In genomic region chr14:68775614-68776126, GRCh38 we compare ENCODE assay signal across 17 cellular contexts. TPM values are rescaled to one million over a fixed set of nuclear protein-coding genes. Genes with fewer than 3 reads are reported as not detected.
DNase-seq lines count a peak whose midpoint lies in the region; ATAC-seq, FAIRE-seq and TF ChIP-seq lines count a peak whose summit lies in the region.
"Had no signal": no experiment of that assay in that cellular context is flagged by ENCODE, and none has a peak within 500 bp of the region (broad histone marks: within the 10 kb centered on the region; RNA-seq: fewer than 3 reads in every experiment).

No MANE protein-coding gene starts in this region.

- H3K4me1 ChIP-seq in H9 (ENCODE audit: insufficient read depth, low read length) (no peaks in the 10 kb centered on the region), GM12878 (ENCODE audit: control insufficient read depth, insufficient read depth, low read length) (no peaks in the 10 kb centered on the region; the same call in 1 of the 2 replicates), psoas muscle (peaks cover 22% of the 10 kb centered on the region)

- H3K9me3 ChIP-seq in H9 (ENCODE audit: control insufficient read depth, low read depth, low read length) (no peaks in the 10 kb centered on the region), GM12878 (replicated peaks; ENCODE audit: control insufficient read depth, insufficient read depth, low read length) (peaks cover 2% of the 10 kb centered on the region; the same call in 1 of the 3 replicates), psoas muscle (peaks cover 2% of the 10 kb centered on the region)
- H3K9me3 ChIP-seq: gastrocnemius medialis, neutrophil, Peyer's patch had no signal

- BruUV-seq in GM12878 (replicated peaks; lab: Mats Ljungman, UMichigan): no TSS peak

- H4K5ac ChIP-seq in H9 (ENCODE audit: insufficient read length, low read depth, low read length): no peak overlapping the region

- H3K9ac ChIP-seq in H9 (ENCODE audit: extremely low read depth, insufficient read length, low read length) (no peak overlapping the region), GM12878 (ENCODE audit: control insufficient read depth, insufficient read depth, low read length) (no peak overlapping the region)

- no peak for TF ChIP-seq POLR2A in GM12878 (IDR thresholded peaks at IDR 0.05; ENCODE audit: low read depth, low read length)

- H3K4me3 Mint-ChIP-seq in H9: no peak overlapping the region
- H3K4me3 Mint-ChIP-seq in naive thymus-derived CD8-positive, alpha-beta T cell: peak overlapping the region in 1 of 10 donors; percentile 26

- H3K79me1 ChIP-seq in H9 (ENCODE audit: insufficient read depth, low read depth, low read length, poor library complexity, severe bottlenecking): no peaks in the 10 kb centered on the region

- H3K4ac ChIP-seq in H9 (ENCODE audit: low read depth, low read length): no peak overlapping the region

- H3K23me2 ChIP-seq in H9 (ENCODE audit: insufficient read length, low read depth, low read length, poor library complexity, severe bottlenecking): no peaks in the 10 kb centered on the region

- no peak overlapping the region for H4K8ac ChIP-seq in H9 (replicated peaks; ENCODE audit: insufficient read length, low read depth, low read length)

- H4K91ac ChIP-seq in H9 (ENCODE audit: insufficient read length, low read depth, low read length): no peak overlapping the region

- TF ChIP-seq CTCF in H9 (conservative IDR thresholded peaks at IDR 0.05): peak; percentile 61
- TF ChIP-seq CTCF in GM12878 (IDR thresholded peaks at IDR 0.05 in 2 of 3, conservative IDR thresholded peaks at IDR 0.05 in 1 of 3; ENCODE audit: control insufficient read depth in 2 of 3, extremely low read depth in 1 of 3, insufficient read depth in 1 of 3, low read depth in 3 of 3, low read length in 3 of 3): peak in 1 of 3 experiments; percentile 40; a peak in 2 of 6 replicates
- no peak for TF ChIP-seq CTCF in psoas muscle (IDR thresholded peaks at IDR 0.05)

- no peak overlapping the region for H3K27ac Mint-ChIP-seq in H9
- H3K27ac Mint-ChIP-seq in naive thymus-derived CD8-positive, alpha-beta T cell: peak overlapping the region in 4 of 10 donors; percentile 23 to 74 (median 46)

- no peak overlapping the region for H2AK5ac ChIP-seq in H9 (ENCODE audit: insufficient read length, low read length)

- H2BK15ac ChIP-seq in H9 (ENCODE audit: low read depth, low read length): no peak overlapping the region

- no peak overlapping the region for H2BK120ac ChIP-seq in H9 (ENCODE audit: low read depth, low read length, poor library complexity, severe bottlenecking)

- POLR2A ChIA-PET in GM12878 (lab: Charles Lee): no interaction called here
- POLR2A ChIA-PET in naive thymus-derived CD8-positive, alpha-beta T cell (lab: Charles Lee): interaction anchor here (0.5 to 6.6 kb wide), 4 partner anchors 13 to 1016 kb away, joined by 3 to 91 read pairs (median 4); partner anchors contain the start of gene ZFP36L1

- FAIRE-seq in GM12878 (lab: Jason Lieb, UNC): no peak
- FAIRE-seq: H54 had no signal

- H2AFZ ChIP-seq in H9 (ENCODE audit: low read length): no peak overlapping the region
- no peak overlapping the region for H2AFZ ChIP-seq in GM12878 (ENCODE audit: control insufficient read depth, low read depth, low read length)

- H4K20me1 ChIP-seq in H9 (ENCODE audit: control insufficient read depth, insufficient read depth, insufficient read length): no peaks in the 10 kb centered on the region
- no peaks in the 10 kb centered on the region for H4K20me1 ChIP-seq in GM12878 (ENCODE audit: control insufficient read depth, insufficient read depth)

- H3K36me3 ChIP-seq in GM12878 (ENCODE audit: control insufficient read depth in 2 of 2, insufficient read depth in 2 of 2, low read length in 1 of 2) (no peaks in the 10 kb centered on the region), psoas muscle (ENCODE audit: insufficient read depth in 1 of 2, low read depth in 1 of 2) (no peaks in the 10 kb centered on the region)
- H3K36me3 ChIP-seq: gastrocnemius medialis, neutrophil, Peyer's patch had no signal

- H3K79me2 ChIP-seq in H9 (ENCODE audit: insufficient read depth, low read length): no peaks in the 10 kb centered on the region
- H3K79me2 ChIP-seq in GM12878 (ENCODE audit: control insufficient read depth, insufficient read depth, low read length): no peaks in the 10 kb centered on the region

- no peak overlapping the region for H2BK20ac ChIP-seq in H9 (ENCODE audit: low read depth, low read length, poor library complexity, severe bottlenecking)

- DNase-seq in SIG-M5 treated with dmso at 0.1 percent for 504 hours (lab: John Stamatoyannopoulos, UW; ENCODE audit: unreplicated experiment) (peak; percentile 12), SIG-M5 (lab: John Stamatoyannopoulos, UW) (no peak), H9 (no peak), GM12878 (ENCODE audit: low read depth, low spot score) (no peak), psoas muscle (peak in 1 of 2 donors; percentile 40), GDM1 (lab: John Stamatoyannopoulos, UW) (no peak)
- DNase-seq in naive thymus-derived CD8-positive, alpha-beta T cell: no peak
- DNase-seq: activated effector memory CD4-positive, alpha-beta T cell treated with anti-CD3 and anti-CD28 coated beads, Interleukin-2, amount 50 U/mL, for 16 hours; cortex of kidney; EL; left cardiac atrium; NCI-H2171 had no signal

- H2BK5ac ChIP-seq in H9 (ENCODE audit: insufficient read length, low read length): no peak overlapping the region

- in situ Hi-C loops in GM12878 (cut with MboI): no loop called here

- peaks cover 4% of the 10 kb centered on the region for H3K27me3 Mint-ChIP-seq in H9 (ENCODE audit: low read depth)
- no peaks in the 10 kb centered on the region for H3K27me3 Mint-ChIP-seq in naive thymus-derived CD8-positive, alpha-beta T cell

- no peak for TF ChIP-seq EP300 in GM12878 (IDR thresholded peaks at IDR 0.05; ENCODE audit: borderline replicate concordance in 1 of 2, control insufficient read depth in 1 of 2, low read depth in 2 of 2, low read length in 2 of 2)

- H3K9me3 Mint-ChIP-seq in H9: no peaks in the 10 kb centered on the region
- peaks cover 0 to 4% (median 0%) of the 10 kb centered on the region in 9 donors for H3K9me3 Mint-ChIP-seq in naive thymus-derived CD8-positive, alpha-beta T cell

- WGBS in H9 (ENCODE audit: extremely low coverage, insufficient read length, low lambda C conversion rate): no CpG with 5 or more reads among the region's 6 CpGs
- 64% methylated on average over 6 of the region's 6 CpGs for WGBS in GM12878 (ENCODE audit: insufficient coverage, insufficient replicate concordance, low lambda C conversion rate, missing lambda C conversion rate)
- WGBS in psoas muscle, 3 donors: 80 to 88% (median 85%) methylated on average over 6 of the region's 6 CpGs

- H3K56ac ChIP-seq in H9 (ENCODE audit: insufficient read length, low read depth, low read length): no peak overlapping the region

- no peak; the same call in 2 of the 3 replicates for ATAC-seq in GM12878
- ATAC-seq in psoas muscle: no peak
- ATAC-seq in naive thymus-derived CD8-positive, alpha-beta T cell: no peak
- ATAC-seq in GM18520 (IDR thresholded peaks at IDR 0.05; ENCODE audit: unreplicated experiment): no peak

- H3K36me3 Mint-ChIP-seq in H9 (ENCODE audit: insufficient read depth in 1 of 3, low read depth in 3 of 3): no peaks in the 10 kb centered on the region; a peak in 1 of 7 replicates
- H3K36me3 Mint-ChIP-seq in naive thymus-derived CD8-positive, alpha-beta T cell: no peaks in the 10 kb centered on the region

- RAD21 ChIA-PET in GM12878 (lab: Charles Lee; ENCODE audit: unreplicated experiment): no interaction called here

- H3K27me3 ChIP-seq in H9 (ENCODE audit: insufficient read depth, low read length) (no peaks in the 10 kb centered on the region), GM12878 (replicated peaks in 1 of 2; ENCODE audit: control insufficient read depth in 2 of 2, insufficient read depth in 2 of 2, low read length in 1 of 2) (no peaks in the 10 kb centered on the region), psoas muscle (ENCODE audit: insufficient read depth in 3 of 3, low read length in 2 of 3) (no peaks in the 10 kb centered on the region)
- H3K27me3 ChIP-seq: gastrocnemius medialis, Peyer's patch had no signal

- intact Hi-C loops in GM12878 (cut with micrococcal nuclease; ENCODE audit: unreplicated experiment) (no loop called here), psoas muscle (cut with DNase I) (no loop called here)

- H3K14ac ChIP-seq in H9 (ENCODE audit: insufficient read depth, low read length): no peak overlapping the region

- H3K4me3 ChIP-seq in GM12878 (no peak overlapping the region), psoas muscle (no peak overlapping the region)
- H3K4me3 ChIP-seq: gastrocnemius medialis, Peyer's patch had no signal

- H3K27ac ChIP-seq in H9 (ENCODE audit: insufficient read length, low read depth, low read length) (no peak overlapping the region), GM12878 (ENCODE audit: control insufficient read depth, insufficient read depth) (no peak overlapping the region), psoas muscle (peak overlapping the region; percentile 32)
- H3K27ac ChIP-seq: neutrophil, Peyer's patch had no signal

- H3K18ac ChIP-seq in H9 (ENCODE audit: insufficient read length, low read depth, low read length): no peak overlapping the region

- no peak overlapping the region for H3T11ph ChIP-seq in H9 (ENCODE audit: low read length)

- SMC1A ChIA-PET in GM12878 (lab: Charles Lee; ENCODE audit: uncharacterized antibody, unreplicated experiment): interaction anchor here (1.2 to 1.5 kb wide), 3 partner anchors 12 to 81 kb away, joined by 3 to 6 read pairs (median 3); no protein-coding TSS in a partner anchor

- 0 out of 2 replicates have a peak, but pooled peaks have one; percentile 3 for TF ChIP-seq RAD21 in GM12878 (IDR thresholded peaks at IDR 0.05; ENCODE audit: insufficient read depth, low read depth, low read length)

- no peak overlapping the region for H2BK12ac ChIP-seq in H9 (ENCODE audit: insufficient read length, low read depth, low read length)

- peaks cover 8 to 20% of the 10 kb centered on the region in 2 experiments for H3K4me1 Mint-ChIP-seq in H9
- H3K4me1 Mint-ChIP-seq in naive thymus-derived CD8-positive, alpha-beta T cell: peaks cover 46 to 81% (median 72%) of the 10 kb centered on the region in 4 donors

- H3K23ac ChIP-seq in H9 (ENCODE audit: insufficient read length, low read depth, low read length): no peak overlapping the region

- CTCF ChIA-PET in GM12878 (lab: Yijun Ruan, JAX): interaction anchor here (0.7 to 3.0 kb wide), 5 partner anchors 13 to 527 kb away, joined by 3 to 7 read pairs (median 4); no protein-coding TSS in a partner anchor

- H3K4me2 ChIP-seq in H9 (ENCODE audit: insufficient read depth, insufficient read length, low read length) (no peak overlapping the region), GM12878 (ENCODE audit: control insufficient read depth, insufficient read depth) (no peak overlapping the region)

RNA-seq across cellular contexts. Expression of gene ZFP36L1, which starts 17.2 kb away (rescaled TPM):
- total RNA-seq in H9 (2021) (95.0 and 109 TPM in 2 replicates), GM12878 (2014; rRNA removed) (27.9 and 31.3 TPM in 2 replicates), GM12878 (2014; rRNA removed; fragmentation: Illumina TruSeq; extraction: Trizol) (27.0 and 28.3 TPM in 2 replicates), GM12878 (2021) (166 and 184 TPM in 2 replicates), psoas muscle (100 to 1,000 TPM in 3 of 4 donors, 10 to 100 TPM in 1; 59.4 to 225 (median 160) TPM)
- total RNA-seq in GM12878 (2013; cell fraction: nucleolus; rRNA removed): 120 and 134 TPM in 2 replicates
- 21.7 TPM for polyA plus RNA-seq in GM12878 (2011; ENCODE audit: low read depth)
- polyA plus RNA-seq in GM12878 (2011; rRNA removed) (47.4 and 53.5 TPM in 2 replicates), GM12878 (2014; fragmentation: Illumina TruSeq; extraction: Trizol) (69.3 and 78.7 TPM in 2 replicates), GM12878 (2014; fragmentation: Nextera tagmentation; extraction: Ambion mirVana) (10 to 100 TPM; 22.0 to 22.6 TPM), GM12878 (2014; rRNA removed) (96.1 and 121 TPM in 2 replicates), GM12878 (2016; fragmentation: Nextera tagmentation; extraction: Ambion mirVana) (100 to 1,000 TPM; 119 to 138 TPM), psoas muscle (100 to 1,000 TPM in 1 of 3 donors, 10 to 100 TPM in 2; 45.4 to 144 (median 46.8) TPM)
- polyA plus RNA-seq in GM12878 (2011; cell fraction: cytosol; rRNA removed): 143 and 162 TPM in 2 replicates
- 173 and 272 TPM in 2 replicates for polyA plus RNA-seq in GM12878 (2011; cell fraction: nucleus; rRNA removed)
- 67.3 and 98.4 TPM in 2 replicates for polyA plus RNA-seq in GM12878 (2012)
- 29.0 and 48.5 TPM in 2 replicates for polyA minus RNA-seq in GM12878 (2011; rRNA and poly(A)+ RNA removed)
- polyA minus RNA-seq in GM12878 (2011; cell fraction: cytosol; rRNA and poly(A)+ RNA removed): 183 and 200 TPM in 2 replicates
- 63.3 and 109 TPM in 2 replicates for polyA minus RNA-seq in GM12878 (2011; cell fraction: nucleus; rRNA and poly(A)+ RNA removed)
- 100 to 1,000 TPM; 201 to 222 TPM for total RNA-seq in naive thymus-derived CD8-positive, alpha-beta T cell
- polyA plus RNA-seq in naive thymus-derived CD8-positive, alpha-beta T cell: 100 to 1,000 TPM; 122 to 142 (median 134) TPM
